ENCODE assay signal across 21 cellular contexts in the genomic region with DNA sequence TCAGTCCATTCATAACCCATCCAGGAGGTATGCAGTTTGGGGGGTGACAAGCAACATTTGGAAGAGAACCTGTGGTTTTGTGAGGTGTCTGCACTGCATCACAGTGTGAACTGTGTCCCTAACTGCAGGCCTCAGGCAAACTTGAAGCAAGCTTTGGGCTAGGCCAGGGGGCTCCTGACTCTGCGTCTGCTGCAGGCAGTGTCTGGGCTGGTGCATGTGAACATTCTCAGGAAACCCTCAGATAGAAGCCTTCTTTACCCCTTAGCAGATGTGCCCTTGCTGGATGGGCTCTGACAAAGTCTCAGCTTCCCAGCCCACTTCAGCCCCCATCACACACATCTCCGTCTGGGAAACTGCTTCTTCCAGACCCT.
A peak's percentile ranks its signal among the peaks of the same experiment; 100 is the strongest.
DNase-seq lines count a peak whose midpoint lies in the region; ATAC-seq, FAIRE-seq and TF ChIP-seq lines count a peak whose summit lies in the region.
"Had no signal": no experiment of that assay in that cellular context is flagged by ENCODE, and none has a peak within 500 bp of the region (broad histone marks: within the 10 kb centered on the region; RNA-seq: fewer than 3 reads in every experiment).

No MANE protein-coding gene starts in this region.

- TF ChIP-seq POLR2A in H1 (IDR thresholded peaks at IDR 0.05; ENCODE audit: control extremely low read depth in 1 of 2, low read depth in 2 of 2, low read length in 2 of 2) = no peak

- H2BK120ac ChIP-seq in H1 (replicated peaks; ENCODE audit: low read depth, low read length) = no peak overlapping the region
- H2BK120ac ChIP-seq in mesendoderm (ENCODE audit: low read depth, low read length) = no peak overlapping the region

- H3K18ac ChIP-seq in H1 (ENCODE audit: extremely low read depth, low read length) (no peak overlapping the region), mesendoderm (ENCODE audit: low read length) (no peak overlapping the region)

- no peak overlapping the region for H3K14ac ChIP-seq in H1 (ENCODE audit: insufficient read length)

- H3K23me2 ChIP-seq in H1 (ENCODE audit: low read depth, low read length) = no peaks in the 10 kb centered on the region; the same call in 1 of the 2 replicates

- H3K4me3 ChIP-seq in right atrium auricular region (no peak overlapping the region), H1 (ENCODE audit: extremely low read depth in 1 of 4, insufficient read depth in 2 of 4, low read depth in 3 of 4, low read length in 4 of 4) (no peak overlapping the region), mesendoderm (ENCODE audit: low read length) (no peak overlapping the region), tibial artery (no peak overlapping the region)
- H3K4me3 ChIP-seq: BLaER1, GM12878 had no signal

- H2BK15ac ChIP-seq in H1 (ENCODE audit: low read length) (no peak overlapping the region), mesendoderm (replicated peaks; ENCODE audit: low read depth) (no peak overlapping the region)

- no peak overlapping the region for H2BK20ac ChIP-seq in H1 (ENCODE audit: low read length)

- H3K23ac ChIP-seq in H1 (ENCODE audit: insufficient read length) (no peak overlapping the region), mesendoderm (ENCODE audit: low read length) (peak overlapping the region; percentile 45)

- H4K8ac ChIP-seq in H1 (ENCODE audit: extremely low read depth, insufficient read depth, low read length) (no peak overlapping the region; the same call in 1 of the 2 replicates), mesendoderm (ENCODE audit: low read depth, low read length) (no peak overlapping the region)

- no peak for TF ChIP-seq RAD21 in H1 (IDR thresholded peaks at IDR 0.05 in 1 of 2, conservative IDR thresholded peaks at IDR 0.05 in 1 of 2; ENCODE audit: low read depth in 2 of 2, low read length in 2 of 2)

- no peak overlapping the region for H2BK12ac ChIP-seq in H1 (ENCODE audit: low read depth, low read length)

- H4K20me1 ChIP-seq in H1 (replicated peaks in 1 of 2; ENCODE audit: control insufficient read depth in 1 of 2, insufficient read depth in 2 of 2, low read length in 2 of 2) = peaks cover 0 to 2% of the 10 kb centered on the region in 2 experiments
- H4K20me1 ChIP-seq: BLaER1 had no signal

- 96% methylated on average over 2 of the region's 2 CpGs; no CpG with 5 or more reads in 1 of the 2 experiments for WGBS in H1 (ENCODE audit: extremely low coverage in 1 of 2, insufficient coverage in 1 of 2, insufficient read length in 1 of 2, insufficient replicate concordance in 2 of 2, low coverage in 1 of 2, low lambda C conversion rate in 2 of 2, missing lambda C conversion rate in 1 of 2), 2 experiments
- no CpG with 5 or more reads among the region's 2 CpGs for WGBS in mesendoderm (ENCODE audit: extremely low coverage, insufficient coverage, low lambda C conversion rate)

- POLR2A ChIA-PET in H1 (lab: Charles Lee; ENCODE audit: partially characterized antibody) = no interaction called here

- H3K36me3 ChIP-seq in right atrium auricular region = no peaks in the 10 kb centered on the region
- no peaks in the 10 kb centered on the region for H3K36me3 ChIP-seq in H1 (ENCODE audit: control insufficient read depth in 2 of 4, insufficient read depth in 4 of 4, low read length in 3 of 4)
- H3K36me3 ChIP-seq in mesendoderm (ENCODE audit: control insufficient read depth, insufficient read depth, low read length) = no peaks in the 10 kb centered on the region
- no peaks in the 10 kb centered on the region for H3K36me3 ChIP-seq in tibial artery
- H3K36me3 ChIP-seq: BLaER1 had no signal

- ATAC-seq in Right ventricle myocardium inferior (no peak), GM18870 (IDR thresholded peaks at IDR 0.05; ENCODE audit: unreplicated experiment) (no peak)
- ATAC-seq: CD8-positive, alpha-beta T cell; GM12878 had no signal

- no peak overlapping the region for H3K4ac ChIP-seq in H1 (replicated peaks; ENCODE audit: insufficient read length, low read depth, low read length)
- H3K4ac ChIP-seq in mesendoderm (ENCODE audit: low read depth, low read length) = no peak overlapping the region

- CTCF ChIA-PET in H1 (lab: Charles Lee; ENCODE audit: partially characterized antibody) = interaction anchor here (1.4 kb wide), 1 partner anchor 37 kb away, joined by 3 read pairs; no protein-coding TSS in a partner anchor

- no peak for FAIRE-seq in H1 (lab: Jason Lieb, UNC)
- FAIRE-seq: GM12878, RCC 7860 had no signal

- peak overlapping the region in 1 of 2 donors; percentile 40 for H3K27ac ChIP-seq in right atrium auricular region
- no peak overlapping the region for H3K27ac ChIP-seq in H1 (ENCODE audit: low read depth, low read length)
- no peak overlapping the region for H3K27ac ChIP-seq in mesendoderm (ENCODE audit: low read depth, low read length)
- peak overlapping the region; percentile 25 to 59 for H3K27ac ChIP-seq in tibial artery
- H3K27ac ChIP-seq: BLaER1 had no signal

- H4K5ac ChIP-seq in H1 (ENCODE audit: insufficient read length, low read depth, low read length) (no peak overlapping the region), mesendoderm (ENCODE audit: low read length) (no peak overlapping the region)

- TF ChIP-seq CTCF in right atrium auricular region (IDR thresholded peaks at IDR 0.05) (no peak), H1 (IDR thresholded peaks at IDR 0.05; ENCODE audit: control extremely low read depth in 1 of 3, insufficient read depth in 1 of 3, low read depth in 1 of 3, low read length in 3 of 3) (no peak), tibial artery (IDR thresholded peaks at IDR 0.05) (no peak)

- H3K9me3 ChIP-seq in right atrium auricular region = no peaks in the 10 kb centered on the region
- no peaks in the 10 kb centered on the region for H3K9me3 ChIP-seq in H1 (ENCODE audit: insufficient read depth in 2 of 2, low read depth in 1 of 2, low read length in 1 of 2)
- no peaks in the 10 kb centered on the region for H3K9me3 ChIP-seq in tibial artery
- H3K9me3 ChIP-seq: BLaER1 had no signal

- H3K79me2 ChIP-seq in H1 (ENCODE audit: control insufficient read depth in 1 of 2, insufficient read depth in 2 of 2, low read length in 2 of 2) = no peaks in the 10 kb centered on the region
- no peaks in the 10 kb centered on the region for H3K79me2 ChIP-seq in mesendoderm (ENCODE audit: control insufficient read depth, insufficient read depth, low read length)

- H3K9ac ChIP-seq in H1 (replicated peaks in 1 of 4; ENCODE audit: extremely low read depth in 1 of 4, low read depth in 3 of 4, low read length in 3 of 4) = no peak overlapping the region
- H3K9ac ChIP-seq in mesendoderm (ENCODE audit: low read length) = no peak overlapping the region
- H3K9ac ChIP-seq: BLaER1 had no signal

- no peak overlapping the region for H3K56ac ChIP-seq in H1 (replicated peaks; ENCODE audit: insufficient read length, low read depth, low read length)
- H3K56ac ChIP-seq in mesendoderm (ENCODE audit: low read length) = no peak overlapping the region

- DNase-seq in Right ventricle myocardium inferior (ENCODE audit: missing footprints) (peak; percentile 9), right atrium auricular region (ENCODE audit: low spot score) (no peak), H1 (ENCODE audit: low read depth in 1 of 2, low spot score in 2 of 2) (no peak), mesendoderm (no peak), tibial artery (peak in 1 of 2 donors; percentile 51), cerebellar cortex (ENCODE audit: low spot score) (no peak)
- no peak for DNase-seq in NK-92 treated with Interleukin-12 subunit alpha and Interleukin-12 subunit beta, amount 100 ng/mL, for 24 hours (lab: John Stamatoyannopoulos, UW)
- DNase-seq: Calu3, EL, GOT3, NCI-H1105, NCI-H1694, NCI-H2081 treated with DMSO at 0.1 percent for 48 hours, NCI-H510A, NCI-H748 treated with DMSO at 0.1 percent for 48 hours, SHP77 had no signal

- TF ChIP-seq EP300 in H1 (IDR thresholded peaks at IDR 0.05; ENCODE audit: borderline replicate concordance in 1 of 2, low read depth in 2 of 2, low read length in 2 of 2) = no peak

- H2BK5ac ChIP-seq in H1 (ENCODE audit: low read depth, low read length) (peak overlapping the region; percentile 5; the same call in 1 of the 2 replicates), mesendoderm (ENCODE audit: low read length) (no peak overlapping the region)

- H4K91ac ChIP-seq in H1 (replicated peaks; ENCODE audit: insufficient read length, low read length) = no peak overlapping the region

- H2AK5ac ChIP-seq in H1 (ENCODE audit: low read depth, low read length) (no peak overlapping the region), mesendoderm (ENCODE audit: low read length) (no peak overlapping the region)

- H3K27me3 ChIP-seq in right atrium auricular region (no peaks in the 10 kb centered on the region), H1 (replicated peaks in 1 of 4; ENCODE audit: control insufficient read depth in 3 of 4, extremely low read depth in 1 of 4, insufficient read depth in 3 of 4, low read length in 3 of 4) (no peaks in the 10 kb centered on the region), mesendoderm (ENCODE audit: insufficient read depth, low read length, poor library complexity) (no peaks in the 10 kb centered on the region), tibial artery (no peaks in the 10 kb centered on the region)
- H3K27me3 ChIP-seq: BLaER1 had no signal

- H3K79me1 ChIP-seq in H1 (ENCODE audit: low read depth, low read length) = no peaks in the 10 kb centered on the region
- no peaks in the 10 kb centered on the region for H3K79me1 ChIP-seq in mesendoderm (ENCODE audit: low read length)

- H3K4me1 ChIP-seq in right atrium auricular region (peaks cover 0 to 16% of the 10 kb centered on the region in 2 donors), H1 (replicated peaks in 1 of 4; ENCODE audit: control insufficient read depth in 3 of 4, insufficient read depth in 4 of 4, low read length in 3 of 4) (no peaks in the 10 kb centered on the region), mesendoderm (ENCODE audit: control insufficient read depth, low read depth, low read length) (no peaks in the 10 kb centered on the region), tibial artery (peaks cover 0 to 20% (median 15%) of the 10 kb centered on the region in 4 donors)

- H2AFZ ChIP-seq in H1 (ENCODE audit: low read length) = no peak overlapping the region

- intact Hi-C loops in Right ventricle myocardium inferior (cut with DNase I) (loop anchor here (1.0 kb wide), 1 partner anchor 14 kb away; no protein-coding TSS in a partner anchor), tibial artery (cut with DNase I; ENCODE audit: low total_unique reads) (no loop called here)

- H3K4me2 ChIP-seq in H1 (ENCODE audit: insufficient read depth in 1 of 2, low read depth in 2 of 2, low read length in 2 of 2) (no peak overlapping the region), mesendoderm (ENCODE audit: low read length) (no peak overlapping the region)
- H3K4me2 ChIP-seq: BLaER1 had no signal

TF ChIP-seq in H1, 55 proteins besides CTCF, POLR2A, EP300 and RAD21 (continues in another document):
- TF ChIP-seq KDM4A (IDR thresholded peaks at IDR 0.05; ENCODE audit: low read depth, low read length, severe bottlenecking) (no peak), GABPA (IDR thresholded peaks at IDR 0.05; ENCODE audit: borderline replicate concordance, insufficient read depth, low read length) (no peak), SP4 (IDR thresholded peaks at IDR 0.05; ENCODE audit: low read length) (no peak), GTF2F1 (IDR thresholded peaks at IDR 0.05; ENCODE audit: borderline replicate concordance, low read depth, low read length) (no peak)

Comparison
In these comparisons a context has a peak if more than half of its experiments do, and no peak if none do; other contexts are left out.
1. H3K27ac ChIP-seq: peak in tibial artery (2 of 2); none in H1 (single experiment) and mesendoderm (single experiment).